In the genomic region with DNA sequence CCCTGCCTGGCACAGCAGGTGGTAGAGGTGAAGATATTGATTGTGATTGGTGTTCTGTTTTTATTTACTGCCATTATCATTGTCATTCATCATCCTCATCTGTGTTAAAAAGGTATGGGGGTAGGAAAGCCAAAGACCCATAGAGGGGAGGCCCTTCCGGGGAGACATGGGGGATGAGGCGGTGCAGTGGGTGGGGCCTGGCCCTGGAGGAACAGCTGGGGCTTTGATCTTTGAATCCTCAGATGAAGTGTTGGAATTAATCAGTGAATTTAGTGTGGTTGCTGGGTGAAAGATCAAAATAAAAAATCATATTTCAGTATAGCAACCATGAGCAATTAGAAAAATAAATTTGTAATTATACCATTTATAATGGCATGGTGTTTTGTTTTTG, we compare ENCODE assay signal across 1 cellular context.
TF ChIP-seq lines count a peak whose summit lies in the region.

No MANE protein-coding gene starts in this region.

TF ChIP-seq in H1, 55 proteins besides CTCF, POLR2A, EP300 and RAD21:
- TF ChIP-seq FOSL1 (IDR thresholded peaks at IDR 0.05; ENCODE audit: insufficient read depth, low read depth, low read length), result no peak
- no peak for TF ChIP-seq ZNF274 (IDR thresholded peaks at IDR 0.05; ENCODE audit: borderline replicate concordance, extremely low read depth, low read length)
- no peak for TF ChIP-seq SP1 (IDR thresholded peaks at IDR 0.05; ENCODE audit: low read depth, low read length)
- TF ChIP-seq, protein P1, sequence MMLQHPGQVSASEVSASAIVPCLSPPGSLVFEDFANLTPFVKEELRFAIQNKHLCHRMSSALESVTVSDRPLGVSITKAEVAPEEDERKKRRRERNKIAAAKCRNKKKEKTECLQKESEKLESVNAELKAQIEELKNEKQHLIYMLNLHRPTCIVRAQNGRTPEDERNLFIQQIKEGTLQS (IDR thresholded peaks at IDR 0.05; ENCODE audit: insufficient read depth, low read depth, low read length), result no peak
- no peak for TF ChIP-seq GTF2F1 (IDR thresholded peaks at IDR 0.05; ENCODE audit: borderline replicate concordance, low read depth, low read length)
- TF ChIP-seq SP4 (IDR thresholded peaks at IDR 0.05; ENCODE audit: low read length), result no peak
- TF ChIP-seq KDM1A (IDR thresholded peaks at IDR 0.05; ENCODE audit: borderline replicate concordance, low read length), result no peak
- no peak for TF ChIP-seq RXRA (IDR thresholded peaks at IDR 0.05; ENCODE audit: insufficient read depth, low read depth, low read length)
- no peak for TF ChIP-seq KDM5A (IDR thresholded peaks at IDR 0.05; ENCODE audit: low read length)
- TF ChIP-seq ASH2L (IDR thresholded peaks at IDR 0.05; ENCODE audit: low read length), result no peak
TF ChIP-seq in H1: peak in this region for 0.
